ENCODE assay signal across 22 cellular contexts in the genomic region with DNA sequence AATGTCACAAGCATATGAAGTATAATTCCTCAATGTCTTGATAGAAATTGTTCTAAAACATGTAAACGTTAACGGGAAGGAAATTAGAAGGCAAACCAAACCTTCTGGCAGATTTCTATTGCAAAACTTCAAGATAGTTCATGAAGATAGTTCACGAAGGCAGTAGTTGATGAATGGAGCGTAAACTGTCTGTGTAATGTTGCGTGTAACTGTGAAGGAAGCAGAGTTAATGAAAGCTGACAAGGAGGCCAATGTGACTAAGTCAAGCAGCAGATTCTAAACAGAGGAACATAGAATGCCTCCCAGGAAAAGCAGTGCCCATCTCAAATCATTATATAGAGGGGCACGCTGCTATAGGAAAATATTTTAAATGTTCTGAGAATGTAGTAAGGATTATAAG.
"Had no signal": no experiment of that assay in that cellular context is flagged by ENCODE, and none has a peak within 500 bp of the region (broad histone marks: within the 10 kb centered on the region; RNA-seq: fewer than 3 reads in every experiment).

No MANE protein-coding gene starts in this region.

- ATAC-seq: activated T-cell treated with anti-CD3 and anti-CD28 coated beads, Interleukin-2, amount 50 U/mL, for 4 hours; T-helper 17 cell had no signal

- H3K27me3 ChIP-seq: MG63, Peyer's patch, SJCRH30 had no signal

- DNase-seq: activated CD4-positive, alpha-beta memory T cell treated with anti-CD3 and anti-CD28 coated beads for 36 hours; activated CD4-positive, alpha-beta T cell treated with anti-CD3 and anti-CD28 coated beads, Interleukin-2, amount 10 ng/mL, durations not matched to agents 7 days and 5 days; activated CD4-positive, CD25-positive, alpha-beta regulatory T cell; activated CD8-positive, alpha-beta memory T cell treated with anti-CD3 and anti-CD28 coated beads for 24 hours; activated gamma-delta T cell; activated naive CD4-positive, alpha-beta T cell treated with anti-CD3 and anti-CD28 coated beads for 36 hours; activated T-cell treated with anti-CD3 and anti-CD28 coated beads, Interleukin-2, amount 50 U/mL, for 4 hours; anterior cingulate cortex; MG63; MV-4-11; NCI-H1092 treated with DMSO at 0.1 percent for 48 hours; NCI-H1417 treated with DMSO at 0.1 percent for 48 hours; NCI-H1694; NCI-H2029; NCI-H2107; NCI-H524; Peyer's patch; Right ventricle myocardium superior; SJCRH30; T-helper 17 cell; T-helper 9 cell had no signal

- H3K9me3 ChIP-seq: MG63, Peyer's patch, SJCRH30 had no signal

- H3K27ac ChIP-seq: Peyer's patch, RWPE1, SJCRH30 had no signal

- H3K36me3 ChIP-seq: MG63, Peyer's patch, SJCRH30 had no signal

- H3K4me3 ChIP-seq: MG63, Peyer's patch, SJCRH30 had no signal

- H3K4me1 ChIP-seq: Peyer's patch, SJCRH30 had no signal
